In genomic region chr17:31111183-31111582, GRCh38 we compare ENCODE assay signal across 16 cellular contexts. TPM values are rescaled to one million over a fixed set of nuclear protein-coding genes. Genes with fewer than 3 reads are reported as not detected.
DNase-seq lines count a peak whose midpoint lies in the region; ATAC-seq and TF ChIP-seq lines count a peak whose summit lies in the region.
"Had no signal": no experiment of that assay in that cellular context is flagged by ENCODE, and none has a peak within 500 bp of the region (broad histone marks: within the 10 kb centered on the region; RNA-seq: fewer than 3 reads in every experiment).

No MANE protein-coding gene starts in this region.

- no peak for TF ChIP-seq CTCF in Caco-2 (IDR thresholded peaks at IDR 0.05; ENCODE audit: insufficient read depth in 1 of 2, low read depth in 1 of 2, low read length in 1 of 2, severe bottlenecking in 1 of 2, unreplicated experiment in 1 of 2)
- no peak for TF ChIP-seq CTCF in WTC11 (IDR thresholded peaks at IDR 0.05)
- TF ChIP-seq CTCF in neural progenitor cell (IDR thresholded peaks at IDR 0.05), result no peak

- BruUV-seq in Caco-2 (replicated peaks; lab: Mats Ljungman, UMichigan), result TSS peak; percentile 4

- peaks cover 10% of the 10 kb centered on the region for H4K20me1 ChIP-seq in neural progenitor cell (ENCODE audit: low read depth)

- H3K27me3 ChIP-seq in Caco-2 (replicated peaks; ENCODE audit: control insufficient read depth, insufficient read depth, low read length) (no peaks in the 10 kb centered on the region), HUES64 (ENCODE audit: insufficient read depth, low read length) (no peaks in the 10 kb centered on the region), neural progenitor cell (no peaks in the 10 kb centered on the region)

- H3K27ac Mint-ChIP-seq in Caco-2 (ENCODE audit: unreplicated experiment), result no peak overlapping the region
- 0 out of 2 replicates have a peak overlapping the region, but pooled peaks have one; percentile 6 for H3K27ac Mint-ChIP-seq in WTC11
- H3K27ac Mint-ChIP-seq in neural progenitor cell, result no peak overlapping the region
- H3K27ac Mint-ChIP-seq: HFFc6 had no signal

- peak overlapping the region; percentile 71 for H3K4me2 ChIP-seq in neural progenitor cell

- H3K9me3 ChIP-seq in Caco-2 (no peaks in the 10 kb centered on the region), HUES64 (ENCODE audit: insufficient read depth, low read depth, low read length) (no peaks in the 10 kb centered on the region), neural progenitor cell (ENCODE audit: low read depth) (no peaks in the 10 kb centered on the region)

- H3K36me3 Mint-ChIP-seq in Caco-2 (ENCODE audit: insufficient read depth, unreplicated experiment) (peaks cover 11% of the 10 kb centered on the region), WTC11 (peaks cover 2% of the 10 kb centered on the region; the same call in 1 of the 2 replicates), neural progenitor cell (peaks cover 22% of the 10 kb centered on the region)

- H2AFZ ChIP-seq in neural progenitor cell (replicated peaks), result no peak overlapping the region

- DNase-seq in Caco-2, result no peak
- DNase-seq in WTC11 (ENCODE audit: low spot score), result no peak
- no peak for DNase-seq in neural progenitor cell (ENCODE audit: low spot score)
- no peak for DNase-seq in foreskin melanocyte
- DNase-seq in D341Med (ENCODE audit: low spot score), result no peak
- DNase-seq in glomerular visceral epithelial cell (ENCODE audit: extremely low spot score), result no peak
- DNase-seq: C1 segment of cervical spinal cord; EL; HFFc6; KG1; NCI-H146; NCI-H2029 treated with DMSO at 0.1 percent for 48 hours; NK-92 treated with Interleukin-12 subunit alpha and Interleukin-12 subunit beta, amount 100 ng/mL, for 24 hours; Right ventricle myocardium superior had no signal

- H3K4me3 Mint-ChIP-seq in Caco-2 (ENCODE audit: unreplicated experiment), result no peak overlapping the region
- no peak overlapping the region for H3K4me3 Mint-ChIP-seq in WTC11
- H3K4me3 Mint-ChIP-seq in neural progenitor cell, result no peak overlapping the region
- H3K4me3 Mint-ChIP-seq: HFFc6 had no signal

- H3K36me3 ChIP-seq in Caco-2 (ENCODE audit: control insufficient read depth, insufficient read depth, low read length) (no peaks in the 10 kb centered on the region), HUES64 (ENCODE audit: insufficient read depth, low read length) (no peaks in the 10 kb centered on the region), neural progenitor cell (no peaks in the 10 kb centered on the region)

- WGBS in HUES64, result 67% methylated on average over 2 of the region's 2 CpGs

- H3K27ac ChIP-seq in HUES64 (ENCODE audit: low read depth, low read length) (peak overlapping the region; percentile 12; the same call in 1 of the 2 replicates), neural progenitor cell (no peak overlapping the region)

- H3K9me3 Mint-ChIP-seq in Caco-2 (ENCODE audit: unreplicated experiment), result no peaks in the 10 kb centered on the region
- no peaks in the 10 kb centered on the region for H3K9me3 Mint-ChIP-seq in WTC11
- H3K9me3 Mint-ChIP-seq in neural progenitor cell, result peaks cover 3% of the 10 kb centered on the region
- H3K9me3 Mint-ChIP-seq: HFFc6 had no signal

- H3K4me3 ChIP-seq in Caco-2 (ENCODE audit: low read depth, low read length) (no peak overlapping the region), HUES64 (ENCODE audit: low read length) (no peak overlapping the region), neural progenitor cell (no peak overlapping the region)
- H3K4me3 ChIP-seq: GM12878 had no signal

- peaks cover 6% of the 10 kb centered on the region for H3K4me1 Mint-ChIP-seq in Caco-2 (ENCODE audit: low read depth, unreplicated experiment)
- peaks cover 33% of the 10 kb centered on the region for H3K4me1 Mint-ChIP-seq in WTC11
- peaks cover 19% of the 10 kb centered on the region for H3K4me1 Mint-ChIP-seq in neural progenitor cell

- H3K79me2 ChIP-seq in neural progenitor cell (ENCODE audit: low read depth), result peaks cover 96% of the 10 kb centered on the region

- no peaks in the 10 kb centered on the region for H3K4me1 ChIP-seq in Caco-2
- H3K4me1 ChIP-seq in HUES64 (ENCODE audit: insufficient read depth, low read length), result peaks cover 34% of the 10 kb centered on the region
- H3K4me1 ChIP-seq in neural progenitor cell, result peaks cover 26% of the 10 kb centered on the region

- no peak for ATAC-seq in WTC11
- ATAC-seq: GM12878 had no signal

- intact Hi-C loops in Caco-2 (cut with micrococcal nuclease; ENCODE audit: unreplicated experiment), result no loop called here

- H3K9ac ChIP-seq in HUES64 (ENCODE audit: low read depth, low read length) (peak overlapping the region; percentile 11; the same call in 1 of the 2 replicates), neural progenitor cell (no peak overlapping the region)

- H3K27me3 Mint-ChIP-seq in Caco-2 (ENCODE audit: insufficient read depth, unreplicated experiment), result no peaks in the 10 kb centered on the region
- H3K27me3 Mint-ChIP-seq in WTC11 (ENCODE audit: low read depth), result no peaks in the 10 kb centered on the region
- H3K27me3 Mint-ChIP-seq in neural progenitor cell (ENCODE audit: insufficient read depth, low read depth), result no peaks in the 10 kb centered on the region

- H3F3A ChIP-seq in neural progenitor cell (ENCODE audit: low read depth), result peaks cover 9% of the 10 kb centered on the region

- POLR2A ChIA-PET in Caco-2 (lab: Charles Lee) (no interaction called here), WTC11 (lab: Charles Lee) (no interaction called here)

- CTCF ChIA-PET in Caco-2 (lab: Charles Lee) (no interaction called here), WTC11 (lab: Charles Lee) (no interaction called here)

TF ChIP-seq in WTC11, 78 proteins besides CTCF, POLR2A, EP300 and RAD21:
- TF ChIP-seq, protein P1, sequence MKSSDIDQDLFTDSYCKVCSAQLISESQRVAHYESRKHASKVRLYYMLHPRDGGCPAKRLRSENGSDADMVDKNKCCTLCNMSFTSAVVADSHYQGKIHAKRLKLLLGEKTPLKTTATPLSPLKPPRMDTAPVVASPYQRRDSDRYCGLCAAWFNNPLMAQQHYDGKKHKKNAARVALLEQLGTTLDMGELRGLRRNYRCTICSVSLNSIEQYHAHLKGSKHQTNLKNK (CRISPR knock-in tag; IDR thresholded peaks at IDR 0.05), result no peak
- TF ChIP-seq, protein P2, sequence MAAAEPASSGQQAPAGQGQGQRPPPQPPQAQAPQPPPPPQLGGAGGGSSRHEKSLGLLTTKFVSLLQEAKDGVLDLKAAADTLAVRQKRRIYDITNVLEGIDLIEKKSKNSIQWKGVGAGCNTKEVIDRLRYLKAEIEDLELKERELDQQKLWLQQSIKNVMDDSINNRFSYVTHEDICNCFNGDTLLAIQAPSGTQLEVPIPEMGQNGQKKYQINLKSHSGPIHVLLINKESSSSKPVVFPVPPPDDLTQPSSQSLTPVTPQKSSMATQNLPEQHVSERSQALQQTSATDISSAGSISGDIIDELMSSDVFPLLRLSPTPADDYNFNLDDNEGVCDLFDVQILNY (CRISPR knock-in tag; IDR thresholded peaks at IDR 0.05), result no peak
- TF ChIP-seq, protein P3, sequence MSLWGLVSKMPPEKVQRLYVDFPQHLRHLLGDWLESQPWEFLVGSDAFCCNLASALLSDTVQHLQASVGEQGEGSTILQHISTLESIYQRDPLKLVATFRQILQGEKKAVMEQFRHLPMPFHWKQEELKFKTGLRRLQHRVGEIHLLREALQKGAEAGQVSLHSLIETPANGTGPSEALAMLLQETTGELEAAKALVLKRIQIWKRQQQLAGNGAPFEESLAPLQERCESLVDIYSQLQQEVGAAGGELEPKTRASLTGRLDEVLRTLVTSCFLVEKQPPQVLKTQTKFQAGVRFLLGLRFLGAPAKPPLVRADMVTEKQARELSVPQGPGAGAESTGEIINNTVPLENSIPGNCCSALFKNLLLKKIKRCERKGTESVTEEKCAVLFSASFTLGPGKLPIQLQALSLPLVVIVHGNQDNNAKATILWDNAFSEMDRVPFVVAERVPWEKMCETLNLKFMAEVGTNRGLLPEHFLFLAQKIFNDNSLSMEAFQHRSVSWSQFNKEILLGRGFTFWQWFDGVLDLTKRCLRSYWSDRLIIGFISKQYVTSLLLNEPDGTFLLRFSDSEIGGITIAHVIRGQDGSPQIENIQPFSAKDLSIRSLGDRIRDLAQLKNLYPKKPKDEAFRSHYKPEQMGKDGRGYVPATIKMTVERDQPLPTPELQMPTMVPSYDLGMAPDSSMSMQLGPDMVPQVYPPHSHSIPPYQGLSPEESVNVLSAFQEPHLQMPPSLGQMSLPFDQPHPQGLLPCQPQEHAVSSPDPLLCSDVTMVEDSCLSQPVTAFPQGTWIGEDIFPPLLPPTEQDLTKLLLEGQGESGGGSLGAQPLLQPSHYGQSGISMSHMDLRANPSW (CRISPR knock-in tag; conservative IDR thresholded peaks at IDR 0.05; ENCODE audit: low read depth), result no peak
- TF ChIP-seq E2F1 (CRISPR knock-in tag; IDR thresholded peaks at IDR 0.05) (no peak), MLX (CRISPR knock-in tag; IDR thresholded peaks at IDR 0.05) (no peak), OVOL2 (CRISPR knock-in tag; IDR thresholded peaks at IDR 0.05; ENCODE audit: borderline replicate concordance) (no peak), ZNF317 (CRISPR knock-in tag; IDR thresholded peaks at IDR 0.05; ENCODE audit: borderline replicate concordance, low read depth) (no peak), GABPB1 (CRISPR knock-in tag; IDR thresholded peaks at IDR 0.05) (no peak), RELA (CRISPR knock-in tag; IDR thresholded peaks at IDR 0.05; ENCODE audit: borderline replicate concordance) (no peak), ESRRA (CRISPR knock-in tag; IDR thresholded peaks at IDR 0.05; ENCODE audit: borderline replicate concordance) (no peak)
TF ChIP-seq in WTC11: peak in this region for 0.

RNA-seq across cellular contexts. Expression of gene NF1, which starts 16.4 kb away (rescaled TPM):
- total RNA-seq in Caco-2 (2022) (62.4 and 69.5 TPM in 2 replicates), WTC11 (2021) (33.6 to 39.0 TPM (median 35.4 TPM) in 3 replicates), neural progenitor cell (ENCODE audit: low replicate concordance) (51.1 and 54.8 TPM in 2 replicates)
- polyA plus RNA-seq in HUES64 (2013, experiment 1 of 2), result 15.9 TPM
- polyA plus RNA-seq in HUES64 (2013, experiment 2 of 2), result 15.5 TPM
